Comparison of ENCODE assay signal across 28 cellular contexts in genomic region chr17:59504821-59505220, GRCh38.
"Had no signal": no experiment of that assay in that cellular context is flagged by ENCODE, and none has a peak within 500 bp of the region (broad histone marks: within the 10 kb centered on the region; RNA-seq: fewer than 3 reads in every experiment).

No MANE protein-coding gene starts in this region.

- H3K4me1 Mint-ChIP-seq: naive B cell; nephron; stimulated activated naive CD8-positive, alpha-beta T cell treated with anti-CD3 and anti-CD28 coated beads, Interleukin-15, amount 100 ng/mL, for 72 hours had no signal

- H3K4me3 ChIP-seq: coronary artery, esophagus muscularis mucosa, heart right ventricle, lower lobe of right lung, mucosa of descending colon, pancreas, smooth muscle cell, suprapubic skin, transverse colon had no signal

- DNase-seq: dermis blood vessel endothelial cell; effector memory CD4-positive, alpha-beta T cell; glutamatergic neuron; heart right ventricle; hippocampal formation; left colon; left ventricle myocardium superior; lower lobe of right lung; mucosa of descending colon; naive B cell; pancreas; retina; stimulated activated CD4-positive, alpha-beta T cell treated with anti-CD3 and anti-CD28 coated beads, Interleukin-12 subunit alpha, Interleukin-12 subunit beta, amount 100 ng/mL, for 4 hours; stimulated activated CD4-positive, alpha-beta T cell treated with anti-CD3 and anti-CD28 coated beads, Interleukin-1b, Interleukin-23, amount 100 ng/mL, for 48 hours; stimulated activated CD4-positive, alpha-beta T cell treated with anti-CD3 and anti-CD28 coated beads, Interleukin-4, amount 100 ng/mL, for 1 hour; stimulated activated CD8-positive, alpha-beta memory T cell treated with anti-CD3 and anti-CD28 coated beads, Interleukin-4, amount 100 ng/mL, for 48 hours; stimulated activated naive CD4-positive, alpha-beta T cell; stimulated activated naive CD8-positive, alpha-beta T cell treated with anti-CD3 and anti-CD28 coated beads, Interleukin-15, amount 100 ng/mL, for 72 hours; transverse colon had no signal

- H3K9me3 Mint-ChIP-seq: nephron; stimulated activated naive CD8-positive, alpha-beta T cell treated with anti-CD3 and anti-CD28 coated beads, Interleukin-15, amount 100 ng/mL, for 72 hours had no signal

- H3K27ac ChIP-seq: coronary artery, esophagus muscularis mucosa, foreskin keratinocyte, heart right ventricle, lower lobe of right lung, pancreas, suprapubic skin, transverse colon had no signal

- H3K27me3 ChIP-seq: esophagus muscularis mucosa, foreskin keratinocyte, heart right ventricle, pancreas, suprapubic skin, transverse colon had no signal

- FAIRE-seq: endothelial cell of umbilical vein, islet of Langerhans, pancreas had no signal

- H3K36me3 ChIP-seq: esophagus muscularis mucosa, heart right ventricle, lower lobe of right lung, pancreas, suprapubic skin, transverse colon had no signal

- H3K4me1 ChIP-seq: foreskin keratinocyte, heart right ventricle, lower lobe of right lung, pancreas, suprapubic skin, transverse colon had no signal

- H3K9me3 ChIP-seq: esophagus muscularis mucosa, heart right ventricle, lower lobe of right lung, mucosa of descending colon, pancreas, suprapubic skin, transverse colon had no signal

- H3K36me3 Mint-ChIP-seq: naive B cell had no signal

- H3K4me3 Mint-ChIP-seq: naive B cell; nephron; stimulated activated naive CD8-positive, alpha-beta T cell treated with anti-CD3 and anti-CD28 coated beads, Interleukin-15, amount 100 ng/mL, for 72 hours had no signal

- H3K4me2 ChIP-seq: smooth muscle cell had no signal

- H3K27me3 Mint-ChIP-seq: stimulated activated naive CD8-positive, alpha-beta T cell treated with anti-CD3 and anti-CD28 coated beads, Interleukin-15, amount 100 ng/mL, for 72 hours had no signal

- ATAC-seq: heart right ventricle; left colon; left ventricle myocardium superior; mucosa of descending colon; pancreas; sciatic nerve; stimulated activated naive CD8-positive, alpha-beta T cell treated with anti-CD3 and anti-CD28 coated beads, Interleukin-15, amount 100 ng/mL, for 72 hours had no signal

- H3K27ac Mint-ChIP-seq: nephron; stimulated activated naive CD8-positive, alpha-beta T cell treated with anti-CD3 and anti-CD28 coated beads, Interleukin-15, amount 100 ng/mL, for 72 hours had no signal
